In the genomic region with DNA sequence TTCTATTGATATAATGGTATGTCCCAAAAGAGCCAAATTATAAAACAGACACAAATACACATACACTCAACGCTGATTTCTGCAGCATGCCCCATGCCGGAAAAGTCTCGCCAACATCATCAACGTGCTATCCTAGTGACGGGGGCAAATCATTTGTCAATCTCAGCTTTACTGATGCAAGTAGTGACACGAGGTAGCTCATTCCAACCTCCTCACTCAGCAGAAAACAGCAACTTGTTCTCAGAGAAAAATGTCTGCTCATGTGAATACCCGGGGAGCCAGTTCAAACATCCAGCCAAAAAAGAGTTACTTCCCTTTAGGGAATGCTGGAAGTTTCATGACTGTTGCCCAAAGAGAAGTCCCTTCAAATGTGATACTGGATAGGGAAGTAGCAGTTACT, we compare ENCODE assay signal across 19 cellular contexts. TPM values are rescaled to one million over a fixed set of nuclear protein-coding genes. Genes with fewer than 3 reads are reported as not detected.
A peak's percentile ranks its signal among the peaks of the same experiment; 100 is the strongest.
DNase-seq lines count a peak whose midpoint lies in the region; FAIRE-seq and TF ChIP-seq lines count a peak whose summit lies in the region.
"Had no signal": no experiment of that assay in that cellular context is flagged by ENCODE, and none has a peak within 500 bp of the region (broad histone marks: within the 10 kb centered on the region; RNA-seq: fewer than 3 reads in every experiment).

No MANE protein-coding gene starts in this region.

- H3K9me3 Mint-ChIP-seq in neural progenitor cell: no peaks in the 10 kb centered on the region

- H4K5ac ChIP-seq in mesendoderm (ENCODE audit: low read length): no peak overlapping the region

- no peak overlapping the region for H2AK5ac ChIP-seq in mesendoderm (ENCODE audit: low read length)

- H3K79me2 ChIP-seq in mesendoderm (ENCODE audit: control insufficient read depth, insufficient read depth, low read length) (no peaks in the 10 kb centered on the region), neural progenitor cell (ENCODE audit: low read depth) (no peaks in the 10 kb centered on the region), hepatocyte (no peaks in the 10 kb centered on the region)

- H3K36me3 ChIP-seq in bronchial epithelial cell (ENCODE audit: control insufficient read depth, insufficient read depth, low read length) (no peaks in the 10 kb centered on the region), mesendoderm (ENCODE audit: control insufficient read depth, insufficient read depth, low read length) (no peaks in the 10 kb centered on the region), neural progenitor cell (no peaks in the 10 kb centered on the region), hepatocyte (replicated peaks; ENCODE audit: insufficient read depth, low read depth) (no peaks in the 10 kb centered on the region)
- H3K36me3 ChIP-seq: BE2C had no signal

- H2BK120ac ChIP-seq in mesendoderm (ENCODE audit: low read depth, low read length): no peak overlapping the region

- no peak overlapping the region for H2BK5ac ChIP-seq in mesendoderm (ENCODE audit: low read length)

- H3K23ac ChIP-seq in mesendoderm (ENCODE audit: low read length): no peak overlapping the region

- H3K4me3 ChIP-seq in bronchial epithelial cell (ENCODE audit: low read depth, low read length) (no peak overlapping the region), mesendoderm (ENCODE audit: low read length) (no peak overlapping the region), neural progenitor cell (no peak overlapping the region), hepatocyte (no peak overlapping the region)

- H3K9ac ChIP-seq in mesendoderm (ENCODE audit: low read length): no peak overlapping the region
- H3K9ac ChIP-seq in neural progenitor cell: no peak overlapping the region

- H3K18ac ChIP-seq in mesendoderm (ENCODE audit: low read length): no peak overlapping the region

- H3K27ac Mint-ChIP-seq in neural progenitor cell: no peak overlapping the region
- H3K27ac Mint-ChIP-seq: CD4-positive, CD25-positive, alpha-beta regulatory T cell; CD8-positive, alpha-beta memory T cell had no signal

- H3K4me1 Mint-ChIP-seq in neural progenitor cell: peaks cover 42% of the 10 kb centered on the region

- H3K9me3 ChIP-seq in neural progenitor cell (ENCODE audit: low read depth): no peaks in the 10 kb centered on the region
- no peaks in the 10 kb centered on the region for H3K9me3 ChIP-seq in hepatocyte (ENCODE audit: low read depth)
- H3K9me3 ChIP-seq: BE2C had no signal

- H4K8ac ChIP-seq in mesendoderm (ENCODE audit: low read depth, low read length): no peak overlapping the region

- no peak overlapping the region for H3K27ac ChIP-seq in mesendoderm (ENCODE audit: low read depth, low read length)
- H3K27ac ChIP-seq in neural progenitor cell: no peak overlapping the region
- H3K27ac ChIP-seq in hepatocyte: no peak overlapping the region

- H3K4me3 Mint-ChIP-seq in neural progenitor cell: no peak overlapping the region
- H3K4me3 Mint-ChIP-seq: CD4-positive, CD25-positive, alpha-beta regulatory T cell; CD8-positive, alpha-beta memory T cell had no signal

- TF ChIP-seq POLR2A in H54 (IDR thresholded peaks at IDR 0.05; ENCODE audit: low read depth, low read length): no peak

- H3K36me3 Mint-ChIP-seq in neural progenitor cell: no peaks in the 10 kb centered on the region
- H3K36me3 Mint-ChIP-seq: CD4-positive, CD25-positive, alpha-beta regulatory T cell; CD8-positive, alpha-beta memory T cell had no signal

- H3F3A ChIP-seq in neural progenitor cell (ENCODE audit: low read depth): peaks cover 13% of the 10 kb centered on the region

- H3K4me2 ChIP-seq in mesendoderm (ENCODE audit: low read length): no peak overlapping the region
- no peak overlapping the region for H3K4me2 ChIP-seq in neural progenitor cell
- H3K4me2 ChIP-seq in hepatocyte: no peak overlapping the region

- H3K56ac ChIP-seq in mesendoderm (ENCODE audit: low read length): peak overlapping the region; percentile 9

- H3K4me1 ChIP-seq in mesendoderm (ENCODE audit: control insufficient read depth, low read depth, low read length) (peaks cover 12% of the 10 kb centered on the region), neural progenitor cell (peaks cover 35% of the 10 kb centered on the region), hepatocyte (ENCODE audit: insufficient read depth) (peaks cover 14% of the 10 kb centered on the region)

- no CpG with 5 or more reads among the region's 7 CpGs for WGBS in mesendoderm (ENCODE audit: extremely low coverage, insufficient coverage, low lambda C conversion rate)
- WGBS in hepatocyte (ENCODE audit: low lambda C conversion rate, missing lambda C conversion rate): 92% methylated on average over 7 of the region's 7 CpGs

- H4K20me1 ChIP-seq in neural progenitor cell (ENCODE audit: low read depth): no peaks in the 10 kb centered on the region
- no peaks in the 10 kb centered on the region for H4K20me1 ChIP-seq in hepatocyte (ENCODE audit: insufficient read depth, poor library complexity, severe bottlenecking)

- H3K27me3 ChIP-seq in bronchial epithelial cell (ENCODE audit: control insufficient read depth, insufficient read depth, low read length) (no peaks in the 10 kb centered on the region), mesendoderm (ENCODE audit: insufficient read depth, low read length, poor library complexity) (no peaks in the 10 kb centered on the region), neural progenitor cell (no peaks in the 10 kb centered on the region), hepatocyte (peaks cover 59% of the 10 kb centered on the region)

- peak; percentile 48 for FAIRE-seq in H54 (lab: Jason Lieb, UNC)
- no peak for FAIRE-seq in bronchial epithelial cell (lab: Jason Lieb, UNC)
- FAIRE-seq: A204.1, G401.6, GM12891, GM19239, H1 had no signal

- no peaks in the 10 kb centered on the region for H3K27me3 Mint-ChIP-seq in neural progenitor cell (ENCODE audit: insufficient read depth, low read depth)

- DNase-seq in H54 (ENCODE audit: insufficient read length, low spot score) (no peak), OCI-M1 (lab: John Stamatoyannopoulos, UW) (peak; percentile 29), bronchial epithelial cell (ENCODE audit: low read depth) (peak; percentile 23), mesendoderm (no peak), neural progenitor cell (ENCODE audit: low spot score) (no peak), hepatocyte (ENCODE audit: low spot score) (no peak)
- DNase-seq: ACHN; BE2C; C1 segment of cervical spinal cord; CD4-positive, CD25-positive, alpha-beta regulatory T cell; CD8-positive, alpha-beta memory T cell; COR-L47; HCEC 1CT had no signal

- no peak for TF ChIP-seq CTCF in bronchial epithelial cell (IDR thresholded peaks at IDR 0.05; ENCODE audit: insufficient read depth, low read length, severe bottlenecking)
- TF ChIP-seq CTCF in neural progenitor cell (IDR thresholded peaks at IDR 0.05): no peak
- no peak for TF ChIP-seq CTCF in hepatocyte (IDR thresholded peaks at IDR 0.05; ENCODE audit: poor library complexity)

- no peak overlapping the region for H2AFZ ChIP-seq in neural progenitor cell (replicated peaks)
- H2AFZ ChIP-seq in hepatocyte: no peak overlapping the region

- no peaks in the 10 kb centered on the region for H3K79me1 ChIP-seq in mesendoderm (ENCODE audit: low read length)

- no peak overlapping the region for H3K4ac ChIP-seq in mesendoderm (ENCODE audit: low read depth, low read length)

- no peaks in the 10 kb centered on the region for H3K9me2 ChIP-seq in hepatocyte (replicated peaks; ENCODE audit: insufficient read depth)

- no peak overlapping the region for H2BK15ac ChIP-seq in mesendoderm (replicated peaks; ENCODE audit: low read depth)

RNA-seq across cellular contexts. Expression of a gene that starts 46.3 kb away (rescaled TPM):
- total RNA-seq in bronchial epithelial cell: 1.1 and 3.1 TPM in 2 replicates
- polyA plus RNA-seq in mesendoderm (2013, experiment 1 of 2): 0.03 TPM
- 0.03 TPM for polyA plus RNA-seq in mesendoderm (2013, experiment 2 of 2)
- total RNA-seq in neural progenitor cell (ENCODE audit: low replicate concordance): 94.7 and 132 TPM in 2 replicates
- 0.12 and 0.90 TPM in 2 replicates for total RNA-seq in hepatocyte
- 0.17 and 0.65 TPM in 2 replicates for polyA plus RNA-seq in hepatocyte
- total RNA-seq: CD4-positive, CD25-positive, alpha-beta regulatory T cell; CD8-positive, alpha-beta memory T cell; HT-29 had no signal
- polyA plus RNA-seq: CD4-positive, CD25-positive, alpha-beta regulatory T cell; CD8-positive, alpha-beta memory T cell had no signal

Comparison
In these comparisons a context has a peak if more than half of its experiments do, and no peak if none do; other contexts are left out.
1. DNase-seq: peak in OCI-M1 (single experiment) and bronchial epithelial cell (single experiment); none in H54 (single experiment), mesendoderm (single experiment), neural progenitor cell (single experiment) and hepatocyte (single experiment).
2. RNA of a gene that starts 46.3 kb away (total RNA-seq): 94.7 to 132 TPM in neural progenitor cell; 1.1 to 3.1 TPM in bronchial epithelial cell and 0.12 to 0.90 TPM in hepatocyte; every median in the first group is over 10 times any median in the second.